1 cellular context compared by ENCODE assay signal in genomic region chr15:78933187-78934062, GRCh38.
TF ChIP-seq lines count a peak whose summit lies in the region.

No MANE protein-coding gene starts in this region.

TF ChIP-seq in IMR-90, 13 proteins besides CTCF, POLR2A, EP300 and RAD21:
- no peak for TF ChIP-seq BHLHE40 (IDR thresholded peaks at IDR 0.05; ENCODE audit: low read depth, low read length)
- TF ChIP-seq CEBPB (IDR thresholded peaks at IDR 0.05; ENCODE audit: low read depth, low read length): no peak
- no peak for TF ChIP-seq NFE2L2 (IDR thresholded peaks at IDR 0.05; ENCODE audit: low read depth, low read length)
- TF ChIP-seq RCOR1 (IDR thresholded peaks at IDR 0.05; ENCODE audit: insufficient replicate concordance, low read length): no peak
- no peak for TF ChIP-seq MXI1 (IDR thresholded peaks at IDR 0.05; ENCODE audit: borderline replicate concordance, low read depth, low read length)
- no peak for TF ChIP-seq FOS (IDR thresholded peaks at IDR 0.05; ENCODE audit: low read depth, low read length)
- no peak for TF ChIP-seq MAFK (IDR thresholded peaks at IDR 0.05; ENCODE audit: low read depth, low read length)
- TF ChIP-seq ELK1 (IDR thresholded peaks at IDR 0.05; ENCODE audit: borderline replicate concordance, low read depth, low read length): no peak
- no peak for TF ChIP-seq CHD1 (IDR thresholded peaks at IDR 0.05; ENCODE audit: low read depth, low read length)
- TF ChIP-seq RFX5 (IDR thresholded peaks at IDR 0.05; ENCODE audit: low read depth, low read length): no peak
- TF ChIP-seq MAZ (IDR thresholded peaks at IDR 0.05; ENCODE audit: borderline replicate concordance, low read depth, low read length): no peak
- no peak for TF ChIP-seq USF2 (IDR thresholded peaks at IDR 0.05; ENCODE audit: low read depth, low read length)
- TF ChIP-seq SMC3 (IDR thresholded peaks at IDR 0.05; ENCODE audit: low read depth, low read length): no peak
TF ChIP-seq in IMR-90: peak in this region for 0.
